28 cellular contexts compared by ENCODE assay signal in genomic region chr7:25802473-25802872, GRCh38.
DNase-seq lines count a peak whose midpoint lies in the region; ATAC-seq and TF ChIP-seq lines count a peak whose summit lies in the region.
"Had no signal": no experiment of that assay in that cellular context is flagged by ENCODE, and none has a peak within 500 bp of the region (broad histone marks: within the 10 kb centered on the region; RNA-seq: fewer than 3 reads in every experiment).

No MANE protein-coding gene starts in this region.

- no peak overlapping the region for H3K4me3 Mint-ChIP-seq in activated T-helper 1 cell treated with anti-CD3 and anti-CD28 coated beads, Interleukin-12 subunit alpha, Interleukin-12 subunit beta, Interleukin-2, Interleukin-4 antibody, amounts not matched to agents 30 ng/mL and 10 ng/mL and 1 ng/mL, durations not matched to agents 14 hours and 24 hours and 36 hours
- H3K4me3 Mint-ChIP-seq: activated B cell treated with CpG ODN at 0.5 μM for 24 hours; activated CD4-positive, alpha-beta memory T cell treated with anti-CD3 and anti-CD28 coated beads, Interleukin-2, amount 10 ng/mL, durations not matched to agents 7 days and 5 days; activated naive CD4-positive, alpha-beta T cell treated with anti-CD3 and anti-CD28 coated beads, Interleukin-2, amount 10 ng/mL, durations not matched to agents 7 days and 5 days; dendritic cell treated with granulocyte-macrophage colony-stimulating factor and Interleukin-4, amounts not matched to agents 40 ng/mL and 50 ng/mL, for 4 days; naive B cell had no signal

- intact Hi-C loops in activated T-helper 1 cell treated with anti-CD3 and anti-CD28 coated beads, Interleukin-12 subunit alpha, Interleukin-12 subunit beta, Interleukin-2, Interleukin-4 antibody, amounts not matched to agents 30 ng/mL and 10 ng/mL and 1 ng/mL, durations not matched to agents 14 hours and 24 hours and 36 hours (cut with micrococcal nuclease) = loop anchor here (2.0 kb wide), 1 partner anchor 60 kb away; no protein-coding TSS in a partner anchor
- intact Hi-C loops in left lung (cut with DNase I) = no loop called here
- intact Hi-C loops in posterior vena cava (cut with DNase I) = no loop called here

- no peak for DNase-seq in activated T-helper 1 cell treated with anti-CD3 and anti-CD28 coated beads, Interleukin-12 subunit alpha, Interleukin-12 subunit beta, Interleukin-2, Interleukin-4 antibody, amounts not matched to agents 30 ng/mL and 10 ng/mL and 1 ng/mL, durations not matched to agents 14 hours and 24 hours and 36 hours (ENCODE audit: low spot score)
- DNase-seq in left lung = no peak
- no peak for DNase-seq in SW 1271 (lab: John Stamatoyannopoulos, UW)
- DNase-seq in posterior vena cava (ENCODE audit: low spot score) = no peak
- no peak for DNase-seq in DMS 273 treated with DMSO at 0.1 percent for 48 hours (lab: John Stamatoyannopoulos, UW)
- DNase-seq: activated B cell treated with CpG ODN at 0.5 μM for 24 hours; activated CD4-positive, alpha-beta memory T cell treated with anti-CD3 and anti-CD28 coated beads, Interleukin-2, amount 10 ng/mL, durations not matched to agents 7 days and 5 days; activated naive CD4-positive, alpha-beta T cell treated with anti-CD3 and anti-CD28 coated beads, Interleukin-2, amount 10 ng/mL, durations not matched to agents 7 days and 5 days; anterior cingulate cortex; gastrocnemius medialis; GM23248; left ventricle myocardium superior; naive B cell; NCI-H1092; NCI-H1930; NCI-H226; NCI-H82; nucleus accumbens; stimulated activated CD4-positive, alpha-beta T cell treated with anti-CD3 and anti-CD28 coated beads, Interleukin-4, amount 100 ng/mL, for 1 hour; stimulated activated naive CD4-positive, alpha-beta T cell; T-helper 9 cell had no signal

- H3K36me3 ChIP-seq in rectal smooth muscle tissue (ENCODE audit: control insufficient read depth, insufficient read depth, low read length) (no peaks in the 10 kb centered on the region), left lung (no peaks in the 10 kb centered on the region)
- H3K36me3 ChIP-seq: cardiac muscle cell, gastrocnemius medialis, tibial nerve had no signal

- H3K27ac ChIP-seq in rectal smooth muscle tissue (ENCODE audit: low read depth, low read length) = peak overlapping the region; percentile 48
- H3K27ac ChIP-seq in left lung = peak overlapping the region in 1 of 2 donors; percentile 10
- H3K27ac ChIP-seq: C4-2B, gastrocnemius medialis, GM23248, tibial nerve had no signal

- H3K27me3 Mint-ChIP-seq in activated T-helper 1 cell treated with anti-CD3 and anti-CD28 coated beads, Interleukin-12 subunit alpha, Interleukin-12 subunit beta, Interleukin-2, Interleukin-4 antibody, amounts not matched to agents 30 ng/mL and 10 ng/mL and 1 ng/mL, durations not matched to agents 14 hours and 24 hours and 36 hours (ENCODE audit: insufficient read depth) = peaks cover 6% of the 10 kb centered on the region

- peak overlapping the region; percentile 23 for H3K27ac Mint-ChIP-seq in activated T-helper 1 cell treated with anti-CD3 and anti-CD28 coated beads, Interleukin-12 subunit alpha, Interleukin-12 subunit beta, Interleukin-2, Interleukin-4 antibody, amounts not matched to agents 30 ng/mL and 10 ng/mL and 1 ng/mL, durations not matched to agents 14 hours and 24 hours and 36 hours
- H3K27ac Mint-ChIP-seq: activated B cell treated with CpG ODN at 0.5 μM for 24 hours; activated CD4-positive, alpha-beta memory T cell treated with anti-CD3 and anti-CD28 coated beads, Interleukin-2, amount 10 ng/mL, durations not matched to agents 7 days and 5 days; activated naive CD4-positive, alpha-beta T cell treated with anti-CD3 and anti-CD28 coated beads, Interleukin-2, amount 10 ng/mL, durations not matched to agents 7 days and 5 days; dendritic cell treated with granulocyte-macrophage colony-stimulating factor and Interleukin-4, amounts not matched to agents 40 ng/mL and 50 ng/mL, for 4 days; naive B cell had no signal

- H3K4me1 ChIP-seq in rectal smooth muscle tissue (ENCODE audit: control insufficient read depth, insufficient read depth, low read length) = peaks cover 21% of the 10 kb centered on the region
- no peaks in the 10 kb centered on the region for H3K4me1 ChIP-seq in left lung
- H3K4me1 ChIP-seq: tibial nerve had no signal

- peak; percentile 71 for ATAC-seq in GM19035 (IDR thresholded peaks at IDR 0.05; ENCODE audit: unreplicated experiment)
- ATAC-seq in GM21723 (IDR thresholded peaks at IDR 0.05; ENCODE audit: unreplicated experiment) = peak; percentile 51
- ATAC-seq in left lung = no peak
- ATAC-seq: left ventricle myocardium superior had no signal

- H3K27me3 ChIP-seq in rectal smooth muscle tissue (ENCODE audit: control insufficient read depth, insufficient read depth, low read length) (no peaks in the 10 kb centered on the region), left lung (no peaks in the 10 kb centered on the region)
- H3K27me3 ChIP-seq: cardiac muscle cell, gastrocnemius medialis, tibial nerve had no signal

- H3K9me3 ChIP-seq in left lung = no peaks in the 10 kb centered on the region
- H3K9me3 ChIP-seq: gastrocnemius medialis, tibial nerve had no signal

- no peaks in the 10 kb centered on the region for H3K9me3 Mint-ChIP-seq in activated T-helper 1 cell treated with anti-CD3 and anti-CD28 coated beads, Interleukin-12 subunit alpha, Interleukin-12 subunit beta, Interleukin-2, Interleukin-4 antibody, amounts not matched to agents 30 ng/mL and 10 ng/mL and 1 ng/mL, durations not matched to agents 14 hours and 24 hours and 36 hours
- H3K9me3 Mint-ChIP-seq: activated B cell treated with CpG ODN at 0.5 μM for 24 hours; activated CD4-positive, alpha-beta memory T cell treated with anti-CD3 and anti-CD28 coated beads, Interleukin-2, amount 10 ng/mL, durations not matched to agents 7 days and 5 days; activated naive CD4-positive, alpha-beta T cell treated with anti-CD3 and anti-CD28 coated beads, Interleukin-2, amount 10 ng/mL, durations not matched to agents 7 days and 5 days; dendritic cell treated with granulocyte-macrophage colony-stimulating factor and Interleukin-4, amounts not matched to agents 40 ng/mL and 50 ng/mL, for 4 days; naive B cell had no signal

- H3K9ac ChIP-seq in rectal smooth muscle tissue (ENCODE audit: low read length) = no peak overlapping the region
- H3K9ac ChIP-seq: GM23248 had no signal

- H3K4me3 ChIP-seq in rectal smooth muscle tissue (ENCODE audit: low read length) = no peak overlapping the region
- no peak overlapping the region for H3K4me3 ChIP-seq in left lung
- H3K4me3 ChIP-seq: cardiac muscle cell, gastrocnemius medialis, GM23248, tibial nerve had no signal

- H3K4me1 Mint-ChIP-seq in activated T-helper 1 cell treated with anti-CD3 and anti-CD28 coated beads, Interleukin-12 subunit alpha, Interleukin-12 subunit beta, Interleukin-2, Interleukin-4 antibody, amounts not matched to agents 30 ng/mL and 10 ng/mL and 1 ng/mL, durations not matched to agents 14 hours and 24 hours and 36 hours (ENCODE audit: low read depth) = no peaks in the 10 kb centered on the region
- H3K4me1 Mint-ChIP-seq: activated B cell treated with CpG ODN at 0.5 μM for 24 hours; activated naive CD4-positive, alpha-beta T cell treated with anti-CD3 and anti-CD28 coated beads, Interleukin-2, amount 10 ng/mL, durations not matched to agents 7 days and 5 days; naive B cell had no signal

- TF ChIP-seq CTCF in left lung (IDR thresholded peaks at IDR 0.05) = no peak

- no peaks in the 10 kb centered on the region for H3K36me3 Mint-ChIP-seq in activated T-helper 1 cell treated with anti-CD3 and anti-CD28 coated beads, Interleukin-12 subunit alpha, Interleukin-12 subunit beta, Interleukin-2, Interleukin-4 antibody, amounts not matched to agents 30 ng/mL and 10 ng/mL and 1 ng/mL, durations not matched to agents 14 hours and 24 hours and 36 hours (ENCODE audit: low read depth)
- H3K36me3 Mint-ChIP-seq: activated naive CD4-positive, alpha-beta T cell treated with anti-CD3 and anti-CD28 coated beads, Interleukin-2, amount 10 ng/mL, durations not matched to agents 7 days and 5 days; naive B cell had no signal
